Comparison of ENCODE assay signal across 9 cellular contexts in the genomic region with DNA sequence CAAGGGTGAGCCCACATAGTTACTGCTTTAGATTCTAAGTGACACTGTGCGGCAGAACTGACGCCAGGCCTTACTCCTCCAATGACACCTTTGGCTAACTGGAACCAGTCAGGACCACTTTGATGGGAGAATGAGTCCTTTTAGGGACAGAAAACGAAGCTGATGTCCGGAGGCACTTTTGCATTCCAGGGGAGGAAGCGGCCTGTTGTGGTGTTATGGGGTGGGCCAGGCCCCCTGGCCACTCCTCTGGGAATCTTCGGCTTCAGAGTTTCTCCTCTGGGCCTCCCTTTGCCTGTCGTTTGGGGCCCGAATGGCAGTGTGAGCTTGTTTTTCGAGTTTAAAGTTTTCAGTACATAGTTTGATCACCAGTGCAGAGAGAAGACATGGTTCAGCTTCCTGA.
DNase-seq lines count a peak whose midpoint lies in the region; ATAC-seq and TF ChIP-seq lines count a peak whose summit lies in the region.
"Had no signal": no experiment of that assay in that cellular context is flagged by ENCODE, and none has a peak within 500 bp of the region (broad histone marks: within the 10 kb centered on the region; RNA-seq: fewer than 3 reads in every experiment).

No MANE protein-coding gene starts in this region.

- H4K20me1 ChIP-seq in DND-41 (ENCODE audit: insufficient read depth, low read length) (no peaks in the 10 kb centered on the region), fibroblast of lung (ENCODE audit: control insufficient read depth, extremely low read depth, insufficient read depth, low read length) (no peaks in the 10 kb centered on the region)

- peaks cover 100% of the 10 kb centered on the region for H3K4me1 ChIP-seq in DND-41 (ENCODE audit: insufficient read depth, low read length)
- peaks cover 69% of the 10 kb centered on the region for H3K4me1 ChIP-seq in RWPE2 (ENCODE audit: insufficient read depth, poor library complexity, severe bottlenecking)
- H3K4me1 ChIP-seq in fibroblast of lung (ENCODE audit: control insufficient read depth, extremely low read depth, insufficient read depth, low read length) = peaks cover 34% of the 10 kb centered on the region

- H3K27me3 ChIP-seq in DND-41 (ENCODE audit: insufficient read depth, low read length, poor library complexity) (no peaks in the 10 kb centered on the region), RWPE2 (ENCODE audit: insufficient read depth, poor library complexity, severe bottlenecking) (no peaks in the 10 kb centered on the region), fibroblast of lung (ENCODE audit: control insufficient read depth, insufficient read depth, low read length) (no peaks in the 10 kb centered on the region)

- H3K4me3 ChIP-seq in DND-41 (ENCODE audit: low read depth in 1 of 2, low read length in 2 of 2) (no peak overlapping the region; a peak in 1 of 4 replicates), RWPE2 (ENCODE audit: severe bottlenecking) (no peak overlapping the region), fibroblast of lung (replicated peaks in 1 of 4; ENCODE audit: control extremely low read depth in 1 of 4, insufficient read depth in 1 of 4, low read depth in 3 of 4, low read length in 4 of 4) (no peak overlapping the region), skin epidermis (no peak overlapping the region)

- TF ChIP-seq POLR2A in GM18505 (IDR thresholded peaks at IDR 0.05; ENCODE audit: borderline replicate concordance, extremely low read depth, insufficient read depth, insufficient read length) = no peak

- H3K36me3 ChIP-seq in DND-41 (ENCODE audit: insufficient read depth, low read length) (peaks cover 11% of the 10 kb centered on the region; the same call in 1 of the 2 replicates), RWPE2 (ENCODE audit: low read depth) (peaks cover 29% of the 10 kb centered on the region), fibroblast of lung (ENCODE audit: control insufficient read depth, insufficient read depth, low read length) (no peaks in the 10 kb centered on the region)

- ATAC-seq in DND-41 (ENCODE audit: insufficient read depth, low read depth) (no peak), RWPE2 (ENCODE audit: low read depth) (no peak), GM18505 (IDR thresholded peaks at IDR 0.05; ENCODE audit: unreplicated experiment) (no peak)
- no peak for ATAC-seq in activated CD4-positive, CD25-positive, alpha-beta regulatory T cell treated with anti-CD3 and anti-CD28 coated beads, Interleukin-2, amount 50 U/mL, for 24 hours

- no peak overlapping the region; the same call in 1 of the 2 replicates for H3K4me2 ChIP-seq in DND-41 (ENCODE audit: insufficient read depth, low read length)
- H3K4me2 ChIP-seq in fibroblast of lung (ENCODE audit: extremely low read depth, insufficient read depth, low read length) = no peak overlapping the region

- POLR2A ChIA-PET in HEK293T (lab: Yijun Ruan, JAX) = no interaction called here

- H3K27ac ChIP-seq in DND-41 (ENCODE audit: low read length) (peak overlapping the region; percentile 92), RWPE2 (ENCODE audit: poor library complexity, severe bottlenecking) (peak overlapping the region; percentile 79), fibroblast of lung (ENCODE audit: insufficient read depth, low read length) (peak overlapping the region; percentile 77), skin epidermis (peak overlapping the region in 20 of 21 experiments; percentile 24 to 91 (median 82))

- no peak for DNase-seq in DND-41
- no peak for DNase-seq in RWPE2 (ENCODE audit: low spot score)
- no peak for DNase-seq in fibroblast of lung (ENCODE audit: low read depth in 2 of 2)
- DNase-seq in hepatic stellate cell (ENCODE audit: low spot score) = no peak
- DNase-seq in HEK293T (ENCODE audit: extremely low spot score) = no peak
- DNase-seq: glutamatergic neuron had no signal

- no peak overlapping the region for H2AFZ ChIP-seq in DND-41 (ENCODE audit: low read depth, low read length)
- no peak overlapping the region for H2AFZ ChIP-seq in fibroblast of lung (ENCODE audit: low read length)

- H3K79me2 ChIP-seq in DND-41 (ENCODE audit: insufficient read depth, low read length) (peaks cover 50% of the 10 kb centered on the region), fibroblast of lung (ENCODE audit: control insufficient read depth, insufficient read depth, low read length) (no peaks in the 10 kb centered on the region)

- TF ChIP-seq CTCF in DND-41 (IDR thresholded peaks at IDR 0.05; ENCODE audit: borderline replicate concordance, extremely low read depth, low read length, poor library complexity, severe bottlenecking) = no peak
- TF ChIP-seq CTCF in RWPE2 (IDR thresholded peaks at IDR 0.05; ENCODE audit: poor library complexity, severe bottlenecking) = no peak
- TF ChIP-seq CTCF in fibroblast of lung (conservative IDR thresholded peaks at IDR 0.05 in 1 of 2, IDR thresholded peaks at IDR 0.05 in 1 of 2; ENCODE audit: low read depth in 1 of 2, low read length in 2 of 2) = no peak

- H3K9me3 ChIP-seq in DND-41 (ENCODE audit: insufficient read depth, low read length, severe bottlenecking) = no peaks in the 10 kb centered on the region
- H3K9me3 ChIP-seq in RWPE2 (ENCODE audit: severe bottlenecking) = no peaks in the 10 kb centered on the region
- no peaks in the 10 kb centered on the region for H3K9me3 ChIP-seq in fibroblast of lung (ENCODE audit: control insufficient read depth, insufficient read depth, low read depth, low read length)

- H3K9ac ChIP-seq in DND-41 (ENCODE audit: low read depth, low read length) (peak overlapping the region; percentile 48), fibroblast of lung (ENCODE audit: insufficient read depth, low read length) (no peak overlapping the region)

- CTCF ChIA-PET in HEK293T (lab: Yijun Ruan, JAX) = no interaction called here

TF ChIP-seq in HEK293T, 16 proteins besides CTCF, POLR2A, EP300 and RAD21:
- TF ChIP-seq LEF1 (IDR thresholded peaks at IDR 0.05; ENCODE audit: borderline replicate concordance) (no peak), ARNT (IDR thresholded peaks at IDR 0.05) (no peak), BHLHE40 (IDR thresholded peaks at IDR 0.05; ENCODE audit: borderline replicate concordance) (no peak), ZNF384 (IDR thresholded peaks at IDR 0.05) (no peak), SUZ12 (IDR thresholded peaks at IDR 0.05) (no peak), L3MBTL2 (conservative IDR thresholded peaks at IDR 0.05) (no peak), HDGF (IDR thresholded peaks at IDR 0.05; ENCODE audit: borderline replicate concordance) (no peak)
